In the genomic region with DNA sequence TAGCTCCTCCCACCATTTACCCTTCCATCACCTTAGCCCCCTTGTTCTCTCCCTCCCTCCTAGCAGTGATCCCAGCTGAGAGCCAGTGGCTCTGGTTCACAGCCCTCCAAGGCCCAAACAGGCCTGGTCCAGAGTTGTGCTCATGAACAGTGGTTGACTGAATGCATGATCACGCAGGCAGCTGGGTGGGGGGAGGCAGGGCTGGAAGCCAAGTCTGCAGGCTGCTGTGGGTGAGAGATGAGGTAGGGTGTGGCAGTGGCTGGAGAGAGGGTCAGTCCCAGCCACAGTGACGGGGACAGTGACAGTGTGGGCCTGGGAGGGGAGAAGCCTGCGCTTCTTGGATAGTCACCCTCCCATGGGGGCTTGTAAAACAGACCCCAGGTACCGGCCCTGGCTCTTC, we compare ENCODE assay signal across 9 cellular contexts. TPM values are rescaled to one million over a fixed set of nuclear protein-coding genes. Genes with fewer than 3 reads are reported as not detected.
"Had no signal": no experiment of that assay in that cellular context is flagged by ENCODE, and none has a peak within 500 bp of the region (broad histone marks: within the 10 kb centered on the region; RNA-seq: fewer than 3 reads in every experiment).

No MANE protein-coding gene starts in this region.

- H3K4me3 ChIP-seq: GM12878 had no signal

- DNase-seq: GDM1, GF-D8 had no signal

- ATAC-seq: GM12878 had no signal

- FAIRE-seq: G401.6, GM12878, GM12891, GM12892, GM18507, GM19239 had no signal

RNA-seq across cellular contexts. Expression of a gene that starts 22.2 kb away (rescaled TPM):
- total RNA-seq: G401, GM12878 had no signal
- polyA plus RNA-seq: GM12878 had no signal

RNA-seq across cellular contexts. Expression of a gene that starts 51.0 kb away (rescaled TPM):
- total RNA-seq: G401 had no signal
- polyA plus RNA-seq: GM12878 had no signal

RNA-seq across cellular contexts. Expression of a gene that starts 58.0 kb away (rescaled TPM):
- total RNA-seq: G401 had no signal
- polyA plus RNA-seq: GM12878 had no signal
